1 cellular context compared by ENCODE assay signal in the genomic region with DNA sequence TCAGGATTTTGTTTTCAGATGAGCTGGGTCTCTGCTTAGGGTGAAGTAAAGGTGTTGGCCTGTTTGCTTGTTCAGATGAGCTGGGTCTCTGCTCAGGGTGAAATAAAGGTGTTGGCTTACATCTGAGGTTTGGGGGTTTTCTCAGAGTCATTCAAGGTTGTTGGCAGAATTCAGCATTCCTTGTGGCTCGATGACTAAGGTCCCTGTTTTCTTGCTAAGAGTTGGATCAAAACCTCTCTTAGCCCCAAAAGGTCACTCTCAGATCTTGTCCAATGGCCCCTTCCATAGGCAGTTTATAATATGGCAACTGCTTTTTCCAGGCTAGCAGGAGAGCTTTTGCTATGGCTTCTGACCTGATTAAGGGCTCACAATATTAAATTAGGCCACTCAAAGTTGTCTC.
TF ChIP-seq lines count a peak whose summit lies in the region.

No MANE protein-coding gene starts in this region.

TF ChIP-seq in SK-N-SH, 30 proteins besides CTCF, POLR2A, EP300 and RAD21 (continued from another document):
- TF ChIP-seq ZBTB33 (IDR thresholded peaks at IDR 0.05; ENCODE audit: borderline replicate concordance, low read depth), result no peak
- no peak for TF ChIP-seq REST (IDR thresholded peaks at IDR 0.05; ENCODE audit: low read depth, low read length)
- no peak for TF ChIP-seq NRF1 (IDR thresholded peaks at IDR 0.05; ENCODE audit: low read depth, low read length)
- peak; percentile 29; the same call in 1 of the 2 replicates for TF ChIP-seq JUND (IDR thresholded peaks at IDR 0.05)
- TF ChIP-seq RCOR1 (IDR thresholded peaks at IDR 0.05; ENCODE audit: low read length), result peak; percentile 23; the same call in 1 of the 2 replicates
- TF ChIP-seq RFX5 (IDR thresholded peaks at IDR 0.05; ENCODE audit: low read length), result no peak
- TF ChIP-seq NFIC (IDR thresholded peaks at IDR 0.05; ENCODE audit: borderline replicate concordance), result peak; percentile 83
- peak; percentile 45; the same call in 1 of the 2 replicates for TF ChIP-seq RXRA (IDR thresholded peaks at IDR 0.05; ENCODE audit: borderline replicate concordance, low read depth)
TF ChIP-seq in SK-N-SH: peak in this region for 8.
